ENCODE assay signal across 9 cellular contexts in genomic region chr18:33440011-33440383, GRCh38. TPM values are rescaled to one million over a fixed set of nuclear protein-coding genes. Genes with fewer than 3 reads are reported as not detected.
DNase-seq lines count a peak whose midpoint lies in the region; TF ChIP-seq lines count a peak whose summit lies in the region.
"Had no signal": no experiment of that assay in that cellular context is flagged by ENCODE, and none has a peak within 500 bp of the region (broad histone marks: within the 10 kb centered on the region; RNA-seq: fewer than 3 reads in every experiment).

No MANE protein-coding gene starts in this region.

- H3K36me3 ChIP-seq in kidney epithelial cell (ENCODE audit: control insufficient read depth, insufficient read depth, low read length) (no peaks in the 10 kb centered on the region), tibial artery (no peaks in the 10 kb centered on the region), Caco-2 (ENCODE audit: control insufficient read depth, insufficient read depth, low read length) (no peaks in the 10 kb centered on the region), spleen (no peaks in the 10 kb centered on the region)
- H3K36me3 ChIP-seq: HAP-1 had no signal

- H3K36me3 Mint-ChIP-seq in Caco-2 (ENCODE audit: insufficient read depth, unreplicated experiment) = no peaks in the 10 kb centered on the region

- WGBS in spleen, 5 donors = 6 to 15% (median 8%) methylated on average over 9 of the region's 9 CpGs

- POLR2A ChIA-PET in Caco-2 (lab: Charles Lee) = no interaction called here

- CTCF ChIA-PET in Caco-2 (lab: Charles Lee) = no interaction called here

- no peaks in the 10 kb centered on the region for H3K4me1 Mint-ChIP-seq in Caco-2 (ENCODE audit: low read depth, unreplicated experiment)

- H3K4me3 ChIP-seq in kidney epithelial cell (ENCODE audit: low read depth, low read length) (peak overlapping the region; percentile 52), tibial artery (peak overlapping the region; percentile 56 to 74), Caco-2 (ENCODE audit: low read depth, low read length) (no peak overlapping the region), spleen (peak overlapping the region in 4 of 8 donors; percentile 29 to 67 (median 47))
- H3K4me3 ChIP-seq: HAP-1 had no signal

- DNase-seq in Daoy (ENCODE audit: low read depth) (peak; percentile 65), NCI-H2171 treated with DMSO at 0.1 percent for 48 hours (lab: John Stamatoyannopoulos, UW) (peak; percentile 70), cerebellar cortex (ENCODE audit: low spot score) (peak; percentile 13), kidney epithelial cell (ENCODE audit: low read depth) (peak; percentile 19), tibial artery (peak in 1 of 2 donors; percentile 22), GF-D8 (lab: John Stamatoyannopoulos, UW) (no peak), Caco-2 (no peak), spleen (no peak)

- no TSS peak for BruUV-seq in Caco-2 (replicated peaks; lab: Mats Ljungman, UMichigan)

- no peak for TF ChIP-seq POLR2A in spleen (IDR thresholded peaks at IDR 0.05)

- H3K4me1 ChIP-seq in tibial artery (peaks cover 0 to 5% (median 1%) of the 10 kb centered on the region in 4 donors), Caco-2 (no peaks in the 10 kb centered on the region), spleen (peaks cover 0 to 4% (median 0%) of the 10 kb centered on the region in 6 donors)
- H3K4me1 ChIP-seq: HAP-1 had no signal

- TF ChIP-seq CTCF in kidney epithelial cell (IDR thresholded peaks at IDR 0.05; ENCODE audit: insufficient read depth, low read length, poor library complexity, severe bottlenecking) = peak; percentile 71
- TF ChIP-seq CTCF in tibial artery (IDR thresholded peaks at IDR 0.05) = peak; percentile 8 to 35
- TF ChIP-seq CTCF in Caco-2 (IDR thresholded peaks at IDR 0.05; ENCODE audit: insufficient read depth in 1 of 2, low read depth in 1 of 2, low read length in 1 of 2, severe bottlenecking in 1 of 2, unreplicated experiment in 1 of 2) = no peak
- TF ChIP-seq CTCF in spleen (IDR thresholded peaks at IDR 0.05 in 8 of 11, conservative IDR thresholded peaks at IDR 0.05 in 3 of 11) = peak in 3 of 11 experiments; percentile 8 to 36 (median 23)

- H3K27ac ChIP-seq in tibial artery (peak overlapping the region; percentile 54 to 64), spleen (no peak overlapping the region)

- H3K27me3 Mint-ChIP-seq in Caco-2 (ENCODE audit: insufficient read depth, unreplicated experiment) = peaks cover 11% of the 10 kb centered on the region

- H3K9me3 ChIP-seq in tibial artery = no peaks in the 10 kb centered on the region
- no peaks in the 10 kb centered on the region for H3K9me3 ChIP-seq in Caco-2
- H3K9me3 ChIP-seq in spleen = peaks cover 0 to 3% (median 0%) of the 10 kb centered on the region in 8 donors
- H3K9me3 ChIP-seq: HAP-1 had no signal

- no peak overlapping the region for H3K27ac Mint-ChIP-seq in Caco-2 (ENCODE audit: unreplicated experiment)

- H3K27me3 ChIP-seq in kidney epithelial cell (ENCODE audit: control insufficient read depth, insufficient read depth, low read length) (no peaks in the 10 kb centered on the region), tibial artery (peaks cover 0 to 3% of the 10 kb centered on the region in 2 donors), Caco-2 (replicated peaks; ENCODE audit: control insufficient read depth, insufficient read depth, low read length) (no peaks in the 10 kb centered on the region), spleen (replicated peaks in 1 of 7) (peaks cover 0 to 43% (median 4%) of the 10 kb centered on the region in 7 donors)

- no peak overlapping the region for H3K4me3 Mint-ChIP-seq in Caco-2 (ENCODE audit: unreplicated experiment)

- H3K9me3 Mint-ChIP-seq in Caco-2 (ENCODE audit: unreplicated experiment) = no peaks in the 10 kb centered on the region

- intact Hi-C loops in tibial artery (cut with DNase I; ENCODE audit: low total_unique reads) (loop anchor here (10.0 kb wide), 1 partner anchor 225 kb away; no protein-coding TSS in a partner anchor), Caco-2 (cut with micrococcal nuclease; ENCODE audit: unreplicated experiment) (no loop called here), spleen (cut with DNase I; ENCODE audit: low total_unique reads) (no loop called here)

RNA-seq across cellular contexts. Expression of gene CCDC178, which starts 0.5 kb away (rescaled TPM):
- total RNA-seq in Daoy (2014; rRNA removed; shearing (Covaris generic)) = not detected in 2 replicates
- total RNA-seq in kidney epithelial cell (0.08 TPM in 1 of 2 replicates, not detected in the other), Caco-2 (2022) (not detected in 2 replicates), spleen (10 to 100 TPM in 3 of 7 donors, 1 to 10 TPM in 4; 4.7 to 17.4 (median 8.0) TPM)
- polyA plus RNA-seq in spleen = 10 to 100 TPM in 1 of 3 donors, 1 to 10 TPM in 2; 4.0 to 16.0 (median 6.4) TPM

Comparison
In these comparisons a context has a peak if more than half of its experiments do, and no peak if none do; other contexts are left out.
1. DNase-seq: peak in Daoy (single experiment), NCI-H2171 treated with DMSO at 0.1 percent for 48 hours (single experiment), cerebellar cortex (single experiment) and kidney epithelial cell (single experiment); none in GF-D8 (single experiment), Caco-2 (0 of 2) and spleen (single experiment).
2. CTCF ChIP-seq: peak in kidney epithelial cell (single experiment) and tibial artery (2 of 2); none in Caco-2 (0 of 2).
3. H3K27ac ChIP-seq: peak in tibial artery (2 of 2); none in spleen (0 of 8).